Comparison of ENCODE assay signal across 20 cellular contexts in genomic region chr6:20341564-20341963, GRCh38.
"Had no signal": no experiment of that assay in that cellular context is flagged by ENCODE, and none has a peak within 500 bp of the region (broad histone marks: within the 10 kb centered on the region; RNA-seq: fewer than 3 reads in every experiment).

No MANE protein-coding gene starts in this region.

- ATAC-seq: Panc1, PC-3 had no signal

- H3K4me2 ChIP-seq: SK-N-SH had no signal

- DNase-seq: KBM-7; MM.1S; NCI-H1048; NCI-H1105; NCI-H1417 treated with DMSO at 0.1 percent for 48 hours; NCI-H146; NCI-H1694 treated with DMSO at 0.1 percent for 48 hours; NCI-H1930; NCI-H2081; NCI-H2107; NCI-H2227 treated with DMSO at 0.1 percent for 48 hours; NCI-H524; NCI-H526 treated with DMSO at 0.1 percent for 48 hours; NCI-H748 treated with DMSO at 0.1 percent for 48 hours; NK-92 treated with Interleukin-12 subunit alpha and Interleukin-12 subunit beta, amount 100 ng/mL, for 24 hours; PC-3; SHP77; SK-N-SH had no signal

- H3K27ac ChIP-seq: RWPE1 had no signal

- H3K9me3 ChIP-seq: SK-N-SH had no signal
